In genomic region chr12:27703720-27704452, GRCh38 we compare ENCODE assay signal across 8 cellular contexts. TPM values are rescaled to one million over a fixed set of nuclear protein-coding genes. Genes with fewer than 3 reads are reported as not detected.
DNase-seq lines count a peak whose midpoint lies in the region; ATAC-seq and TF ChIP-seq lines count a peak whose summit lies in the region.

No MANE protein-coding gene starts in this region.

- H3K27ac Mint-ChIP-seq in progenitor cell of endocrine pancreas = no peak overlapping the region

- H3K27me3 ChIP-seq in IMR-90 (ENCODE audit: control insufficient read depth, insufficient read depth, low read length) = no peaks in the 10 kb centered on the region
- H3K27me3 ChIP-seq in RWPE2 (ENCODE audit: insufficient read depth, poor library complexity, severe bottlenecking) = no peaks in the 10 kb centered on the region

- H4K8ac ChIP-seq in IMR-90 (ENCODE audit: low read depth in 2 of 2, low read length in 2 of 2) = peak overlapping the region in 1 of 2 experiments; percentile 62; a peak in 1 of 4 replicates

- H3K36me3 Mint-ChIP-seq in progenitor cell of endocrine pancreas (ENCODE audit: insufficient read depth) = no peaks in the 10 kb centered on the region

- TF ChIP-seq RAD21 in IMR-90 (IDR thresholded peaks at IDR 0.05; ENCODE audit: low read length) = peak; percentile 73

- no peak overlapping the region for H3K4me3 ChIP-seq in IMR-90 (ENCODE audit: insufficient read depth, low read depth, low read length)
- no peak overlapping the region for H3K4me3 ChIP-seq in RWPE2 (ENCODE audit: severe bottlenecking)

- POLR2A ChIA-PET in IMR-90 (lab: Charles Lee; ENCODE audit: unreplicated experiment) = no interaction called here

- TF ChIP-seq CTCF in IMR-90 (conservative IDR thresholded peaks at IDR 0.05; ENCODE audit: low read depth, low read length) = peak; percentile 85
- peak; percentile 71 for TF ChIP-seq CTCF in RWPE2 (IDR thresholded peaks at IDR 0.05; ENCODE audit: poor library complexity, severe bottlenecking)
- peak; percentile 99 for TF ChIP-seq CTCF in progenitor cell of endocrine pancreas (IDR thresholded peaks at IDR 0.05; ENCODE audit: unreplicated experiment)

- peaks cover 11% of the 10 kb centered on the region for H3K27me3 Mint-ChIP-seq in progenitor cell of endocrine pancreas

- no peaks in the 10 kb centered on the region for H3K79me1 ChIP-seq in IMR-90 (ENCODE audit: low read depth in 1 of 2, low read length in 2 of 2)

- in situ Hi-C loops in IMR-90 (cut with MboI; ENCODE audit: low sequenced_read_pairs) = no loop called here

- H3K4me3 Mint-ChIP-seq in progenitor cell of endocrine pancreas (ENCODE audit: low read depth) = no peak overlapping the region

- H3K14ac ChIP-seq in IMR-90 (replicated peaks; ENCODE audit: low read depth, low read length) = 0 out of 2 replicates have a peak overlapping the region, but pooled peaks have one; percentile 20

- CTCF ChIA-PET in IMR-90 (lab: Yijun Ruan, JAX) = no interaction called here

- no peak overlapping the region for H3K18ac ChIP-seq in IMR-90 (ENCODE audit: low read depth, low read length)

- H3K56ac ChIP-seq in IMR-90 (ENCODE audit: extremely low read depth, insufficient read depth, low read length) = no peak overlapping the region

- no peak overlapping the region for H2AK9ac ChIP-seq in IMR-90 (replicated peaks; ENCODE audit: low read depth, low read length, poor library complexity)

- H3K9ac ChIP-seq in IMR-90 (ENCODE audit: low read depth, low read length) = no peak overlapping the region

- no peaks in the 10 kb centered on the region for H3K9me1 ChIP-seq in IMR-90 (ENCODE audit: insufficient read depth, low read length)

- no peaks in the 10 kb centered on the region for H3K4me1 Mint-ChIP-seq in progenitor cell of endocrine pancreas (ENCODE audit: low read depth)

- no peak overlapping the region for H4K5ac ChIP-seq in IMR-90 (ENCODE audit: low read depth, low read length)

- 0% methylated on average over 3 of the region's 4 CpGs; no CpG with 5 or more reads in 1 of the 2 experiments for WGBS in IMR-90 (ENCODE audit: extremely low coverage in 2 of 2, insufficient read length in 1 of 2), 2 experiments

- H2BK5ac ChIP-seq in IMR-90 (ENCODE audit: low read depth, low read length, poor library complexity, severe bottlenecking) = no peak overlapping the region

- H3K9me3 ChIP-seq in IMR-90 (ENCODE audit: control insufficient read depth, insufficient read depth, low read length) (no peaks in the 10 kb centered on the region), RWPE2 (ENCODE audit: severe bottlenecking) (no peaks in the 10 kb centered on the region)

- H3K23ac ChIP-seq in IMR-90 (ENCODE audit: low read depth, low read length) = 0 out of 2 replicates have a peak overlapping the region, but pooled peaks have one; percentile 41

- peak overlapping the region; percentile 77; the same call in 1 of the 2 replicates for H2BK120ac ChIP-seq in IMR-90 (ENCODE audit: low read depth, low read length)

- peak overlapping the region; percentile 36; the same call in 1 of the 2 replicates for H4K91ac ChIP-seq in IMR-90 (ENCODE audit: insufficient read depth, low read depth, low read length)

- no TSS peak for BruUV-seq in IMR-90 (replicated peaks; lab: Mats Ljungman, UMichigan)

- no peak for TF ChIP-seq POLR2A in IMR-90 (IDR thresholded peaks at IDR 0.05; ENCODE audit: low read depth, low read length)

- DNase-seq in DMS53 treated with DMSO at 0.1 percent for 48 hours (lab: John Stamatoyannopoulos, UW; ENCODE audit: unreplicated experiment) (peak; percentile 91), IMR-90 (peak; percentile 89), RWPE2 (ENCODE audit: low spot score) (no peak), glomerular endothelial cell (ENCODE audit: extremely low read depth, low read depth, low spot score) (peak; percentile 80), progenitor cell of endocrine pancreas (ENCODE audit: low spot score, unreplicated experiment) (peak; percentile 64)
- peak; percentile 44 for DNase-seq in activated effector memory CD4-positive, alpha-beta T cell treated with Interleukin-2 at 50 U/mL for 16 hours

- no peaks in the 10 kb centered on the region for H3K9me3 Mint-ChIP-seq in progenitor cell of endocrine pancreas (ENCODE audit: low read depth)

- H3K4me2 ChIP-seq in IMR-90 (ENCODE audit: low read depth, low read length) = no peak overlapping the region

- dilution Hi-C loops in IMR-90 (cut with HindIII; ENCODE audit: low sequenced_read_pairs, unreplicated experiment) = no loop called here

- H3K4ac ChIP-seq in IMR-90 (ENCODE audit: low read depth, low read length) = peak overlapping the region; percentile 66; the same call in 1 of the 2 replicates

- H3K27ac ChIP-seq in IMR-90 (ENCODE audit: insufficient read depth, low read length) (no peak overlapping the region), RWPE2 (ENCODE audit: poor library complexity, severe bottlenecking) (no peak overlapping the region)

- peak overlapping the region; percentile 70; the same call in 1 of the 2 replicates for H2AK5ac ChIP-seq in IMR-90 (ENCODE audit: low read depth, low read length)

- no peaks in the 10 kb centered on the region for H3K36me3 ChIP-seq in IMR-90 (ENCODE audit: control insufficient read depth, insufficient read depth, low read length)
- no peaks in the 10 kb centered on the region for H3K36me3 ChIP-seq in RWPE2 (ENCODE audit: low read depth)

- peak overlapping the region; percentile 61; the same call in 1 of the 2 replicates for H2BK20ac ChIP-seq in IMR-90 (ENCODE audit: low read depth, low read length)

- ATAC-seq in GM21447 (IDR thresholded peaks at IDR 0.05; ENCODE audit: unreplicated experiment) = peak; percentile 93
- ATAC-seq in IMR-90 (ENCODE audit: low read depth) = peak; percentile 96
- ATAC-seq in RWPE2 (ENCODE audit: low read depth) = peak; percentile 91
- ATAC-seq in HG02763 (IDR thresholded peaks at IDR 0.05; ENCODE audit: unreplicated experiment) = no peak

- no peaks in the 10 kb centered on the region for H3K4me1 ChIP-seq in IMR-90 (ENCODE audit: control insufficient read depth, insufficient read depth, low read length)
- peaks cover 4% of the 10 kb centered on the region for H3K4me1 ChIP-seq in RWPE2 (ENCODE audit: insufficient read depth, poor library complexity, severe bottlenecking)

- no peak overlapping the region for H2AFZ ChIP-seq in IMR-90 (replicated peaks; ENCODE audit: low read length, poor library complexity)

- intact Hi-C loops in IMR-90 (cut with micrococcal nuclease) = loop anchor here (2.0 kb wide), 1 partner anchor 385 kb away; no protein-coding TSS in a partner anchor

- H4K20me1 ChIP-seq in IMR-90 (ENCODE audit: insufficient read depth, low read length) = no peaks in the 10 kb centered on the region

- H2BK15ac ChIP-seq in IMR-90 (ENCODE audit: low read depth, low read length) = no peak overlapping the region

TF ChIP-seq in IMR-90, 13 proteins besides CTCF, POLR2A, EP300 and RAD21:
- TF ChIP-seq CHD1 (IDR thresholded peaks at IDR 0.05; ENCODE audit: low read depth, low read length) (no peak), CEBPB (IDR thresholded peaks at IDR 0.05; ENCODE audit: low read depth, low read length) (peak; percentile 81; the same call in 1 of the 2 replicates), SMC3 (IDR thresholded peaks at IDR 0.05; ENCODE audit: low read depth, low read length) (peak; percentile 38; the same call in 1 of the 2 replicates)

RNA-seq across cellular contexts. Expression of gene MRPS35, which starts 6.7 kb away (rescaled TPM):
- 27.4 and 46.9 TPM in 2 replicates for total RNA-seq in IMR-90 (2012; rRNA removed)
- polyA plus RNA-seq in IMR-90 (2012; rRNA removed) = 35.6 and 40.1 TPM in 2 replicates
- polyA plus RNA-seq in IMR-90 (2012; cell fraction: cytosol; rRNA removed) = 8.1 and 11.7 TPM in 2 replicates
- polyA plus RNA-seq in IMR-90 (2012; cell fraction: nucleus; rRNA removed; ENCODE audit: low replicate concordance) = 2.8 and 12.5 TPM in 2 replicates
- 41.3 and 42.6 TPM in 2 replicates for total RNA-seq in glomerular endothelial cell
- 63.1 and 63.3 TPM in 2 replicates for total RNA-seq in progenitor cell of endocrine pancreas

RNA-seq across cellular contexts. Expression of gene REP15, which starts 7.6 kb away (rescaled TPM):
- 2.2 and 2.5 TPM in 2 replicates for total RNA-seq in IMR-90 (2012; rRNA removed)
- 0.48 and 0.75 TPM in 2 replicates for polyA plus RNA-seq in IMR-90 (2012; rRNA removed)
- 0.13 and 0.17 TPM in 2 replicates for polyA plus RNA-seq in IMR-90 (2012; cell fraction: cytosol; rRNA removed)
- polyA plus RNA-seq in IMR-90 (2012; cell fraction: nucleus; rRNA removed; ENCODE audit: low replicate concordance) = 0.21 and 1.1 TPM in 2 replicates
- total RNA-seq in glomerular endothelial cell = 2.0 and 3.3 TPM in 2 replicates
- total RNA-seq in progenitor cell of endocrine pancreas = 2.8 and 3.0 TPM in 2 replicates
